16 cellular contexts compared by ENCODE assay signal in genomic region chr14:89866458-89866857, GRCh38.
DNase-seq lines count a peak whose midpoint lies in the region; ATAC-seq and TF ChIP-seq lines count a peak whose summit lies in the region.
"Had no signal": no experiment of that assay in that cellular context is flagged by ENCODE, and none has a peak within 500 bp of the region (broad histone marks: within the 10 kb centered on the region; RNA-seq: fewer than 3 reads in every experiment).

No MANE protein-coding gene starts in this region.

- H3K27me3 ChIP-seq in RWPE2 (ENCODE audit: insufficient read depth, poor library complexity, severe bottlenecking) (no peaks in the 10 kb centered on the region), esophagus (ENCODE audit: control insufficient read depth in 1 of 2, insufficient read depth in 2 of 2, low read length in 2 of 2) (no peaks in the 10 kb centered on the region), mesenchymal stem cell (ENCODE audit: control insufficient read depth in 1 of 2, insufficient read depth in 1 of 2, low read length in 2 of 2) (no peaks in the 10 kb centered on the region)
- H3K27me3 ChIP-seq: BLaER1 had no signal

- no peak overlapping the region for H2BK12ac ChIP-seq in mesenchymal stem cell (ENCODE audit: low read length in 2 of 2)

- H3K9me3 ChIP-seq in RWPE2 (ENCODE audit: severe bottlenecking) (no peaks in the 10 kb centered on the region), esophagus (ENCODE audit: control insufficient read depth in 2 of 2, insufficient read depth in 1 of 2, low read depth in 1 of 2, low read length in 1 of 2) (no peaks in the 10 kb centered on the region), mesenchymal stem cell (ENCODE audit: control insufficient read depth, low read length) (no peaks in the 10 kb centered on the region)
- H3K9me3 ChIP-seq: Caco-2 had no signal

- H2BK120ac ChIP-seq in mesenchymal stem cell (ENCODE audit: low read depth, low read length): no peak overlapping the region

- no peak overlapping the region for H3K18ac ChIP-seq in mesenchymal stem cell (ENCODE audit: low read depth in 1 of 2, low read length in 2 of 2)

- no peak overlapping the region for H2AK5ac ChIP-seq in mesenchymal stem cell (ENCODE audit: low read length, severe bottlenecking)

- no peaks in the 10 kb centered on the region for H3K79me1 ChIP-seq in mesenchymal stem cell (replicated peaks; ENCODE audit: low read length, poor library complexity, severe bottlenecking)

- no peak overlapping the region for H3K4ac ChIP-seq in mesenchymal stem cell (ENCODE audit: low read depth in 1 of 2, low read length in 2 of 2)

- H4K8ac ChIP-seq in mesenchymal stem cell (ENCODE audit: low read length): no peak overlapping the region

- peak; percentile 41 for ATAC-seq in RWPE2 (ENCODE audit: low read depth)

- no peak overlapping the region for H3K14ac ChIP-seq in mesenchymal stem cell (ENCODE audit: low read length in 2 of 2)

- DNase-seq in HPDE6-E6E7 (ENCODE audit: extremely low spot score): peak; percentile 45
- DNase-seq in RWPE2 (ENCODE audit: low spot score): no peak
- no peak for DNase-seq in mesenchymal stem cell
- DNase-seq in NCI-H1105 (lab: John Stamatoyannopoulos, UW): no peak
- no peak for DNase-seq in NCI-H69 (lab: John Stamatoyannopoulos, UW)
- DNase-seq in NCI-H2171 (lab: John Stamatoyannopoulos, UW): no peak
- DNase-seq: 8988T; AML-193; Caco-2; CD8-positive, alpha-beta memory T cell; DND-41; GF-D8; HCEC 1CT; KBM-7 had no signal

- no peak for TF ChIP-seq CTCF in RWPE2 (IDR thresholded peaks at IDR 0.05; ENCODE audit: poor library complexity, severe bottlenecking)

- H4K91ac ChIP-seq in mesenchymal stem cell (ENCODE audit: low read length): no peak overlapping the region

- peak overlapping the region; percentile 11 for H3K9ac ChIP-seq in mesenchymal stem cell (ENCODE audit: low read length)
- H3K9ac ChIP-seq: BLaER1 had no signal

- H3K27ac ChIP-seq in RWPE2 (ENCODE audit: poor library complexity, severe bottlenecking) (peak overlapping the region; percentile 44), esophagus (ENCODE audit: low read depth in 2 of 2, low read length in 1 of 2) (peak overlapping the region; percentile 75 to 83), mesenchymal stem cell (ENCODE audit: low read length, poor library complexity, severe bottlenecking) (no peak overlapping the region)
- H3K27ac ChIP-seq: BLaER1 had no signal

- H3K4me3 ChIP-seq in RWPE2 (ENCODE audit: severe bottlenecking) (no peak overlapping the region), esophagus (ENCODE audit: low read depth in 1 of 2, low read length in 2 of 2) (no peak overlapping the region), mesenchymal stem cell (ENCODE audit: insufficient read depth in 1 of 2, low read depth in 1 of 2, low read length in 2 of 2) (no peak overlapping the region)
- H3K4me3 ChIP-seq: BLaER1 had no signal

- no peak overlapping the region for H2AFZ ChIP-seq in mesenchymal stem cell (ENCODE audit: low read depth, low read length)

- H3K4me1 ChIP-seq in RWPE2 (ENCODE audit: insufficient read depth, poor library complexity, severe bottlenecking): peaks cover 18% of the 10 kb centered on the region
- peaks cover 0 to 4% of the 10 kb centered on the region in 2 donors for H3K4me1 ChIP-seq in esophagus (ENCODE audit: control insufficient read depth in 2 of 2, insufficient read depth in 2 of 2, low read length in 1 of 2)
- peaks cover 1% of the 10 kb centered on the region for H3K4me1 ChIP-seq in mesenchymal stem cell (ENCODE audit: control insufficient read depth, insufficient read depth, low read depth, low read length)
- H3K4me1 ChIP-seq: Caco-2 had no signal

- H2BK5ac ChIP-seq in mesenchymal stem cell (ENCODE audit: low read depth, low read length, poor library complexity, severe bottlenecking): no peak overlapping the region

- no peak overlapping the region for H2BK15ac ChIP-seq in mesenchymal stem cell (ENCODE audit: low read depth, poor library complexity, severe bottlenecking)

- no peak overlapping the region for H3K23ac ChIP-seq in mesenchymal stem cell (ENCODE audit: low read length in 2 of 2)

- 52 to 67% methylated on average over 3 of the region's 3 CpGs for WGBS in esophagus, 2 donors
- 95% methylated on average over 2 of the region's 3 CpGs for WGBS in mesenchymal stem cell

- H3K36me3 ChIP-seq in RWPE2 (ENCODE audit: low read depth) (no peaks in the 10 kb centered on the region), esophagus (ENCODE audit: control insufficient read depth in 2 of 2, insufficient read depth in 2 of 2, low read length in 1 of 2) (no peaks in the 10 kb centered on the region), mesenchymal stem cell (ENCODE audit: control insufficient read depth in 1 of 2, insufficient read depth in 2 of 2, low read depth in 1 of 2, low read length in 2 of 2) (no peaks in the 10 kb centered on the region)
- H3K36me3 ChIP-seq: BLaER1 had no signal

- H3K4me2 ChIP-seq in mesenchymal stem cell (ENCODE audit: low read length, poor library complexity, severe bottlenecking): no peak overlapping the region
- H3K4me2 ChIP-seq: BLaER1 had no signal
